ENCODE assay signal across 1 cellular context in the genomic region with DNA sequence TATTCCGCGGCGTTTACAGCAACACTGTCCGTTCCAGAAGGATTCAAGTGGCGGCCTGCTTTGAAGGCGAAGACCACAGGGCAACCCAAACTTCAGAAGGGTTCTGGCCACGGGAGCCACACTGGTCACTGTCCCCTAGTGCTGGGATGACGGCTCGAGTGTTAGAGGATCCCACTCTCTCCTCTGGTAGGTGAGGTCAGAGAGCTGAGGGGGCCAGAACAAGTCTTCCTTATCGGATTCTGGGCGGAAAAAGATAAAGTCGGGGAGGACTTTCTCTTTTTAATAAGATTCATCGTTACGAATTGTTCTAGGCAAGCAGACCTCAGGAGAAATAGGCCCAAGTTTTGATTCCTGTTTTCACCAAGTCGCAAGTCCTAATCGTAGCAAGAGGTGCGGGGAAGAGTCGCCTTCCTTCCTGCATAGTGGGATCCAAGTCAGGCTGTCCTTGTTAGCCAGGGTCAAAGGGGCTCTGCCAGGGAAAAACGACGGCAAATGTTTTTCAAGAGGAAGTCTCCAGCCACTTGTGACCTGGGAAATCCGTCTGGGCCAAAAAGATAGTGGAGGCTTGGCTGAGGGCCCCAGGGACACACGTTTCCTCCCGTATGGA.
TF ChIP-seq lines count a peak whose summit lies in the region.

No MANE protein-coding gene starts in this region.

TF ChIP-seq in K562, 482 proteins besides CTCF, POLR2A, EP300 and RAD21 (continued from another document and continues in another):
- TF ChIP-seq, protein P1, sequence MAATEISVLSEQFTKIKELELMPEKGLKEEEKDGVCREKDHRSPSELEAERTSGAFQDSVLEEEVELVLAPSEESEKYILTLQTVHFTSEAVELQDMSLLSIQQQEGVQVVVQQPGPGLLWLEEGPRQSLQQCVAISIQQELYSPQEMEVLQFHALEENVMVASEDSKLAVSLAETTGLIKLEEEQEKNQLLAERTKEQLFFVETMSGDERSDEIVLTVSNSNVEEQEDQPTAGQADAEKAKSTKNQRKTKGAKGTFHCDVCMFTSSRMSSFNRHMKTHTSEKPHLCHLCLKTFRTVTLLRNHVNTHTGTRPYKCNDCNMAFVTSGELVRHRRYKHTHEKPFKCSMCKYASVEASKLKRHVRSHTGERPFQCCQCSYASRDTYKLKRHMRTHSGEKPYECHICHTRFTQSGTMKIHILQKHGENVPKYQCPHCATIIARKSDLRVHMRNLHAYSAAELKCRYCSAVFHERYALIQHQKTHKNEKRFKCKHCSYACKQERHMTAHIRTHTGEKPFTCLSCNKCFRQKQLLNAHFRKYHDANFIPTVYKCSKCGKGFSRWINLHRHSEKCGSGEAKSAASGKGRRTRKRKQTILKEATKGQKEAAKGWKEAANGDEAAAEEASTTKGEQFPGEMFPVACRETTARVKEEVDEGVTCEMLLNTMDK (IDR thresholded peaks at IDR 0.05; ENCODE audit: borderline replicate concordance, insufficient read depth, low read depth, low read length, poor library complexity, severe bottlenecking): no peak
- TF ChIP-seq MAFG (tag; conservative IDR thresholded peaks at IDR 0.05) (no peak), ETS2 (tag; IDR thresholded peaks at IDR 0.05; ENCODE audit: borderline replicate concordance, poor library complexity, severe bottlenecking) (no peak), KHSRP (IDR thresholded peaks at IDR 0.05) (peak; percentile 41; the same call in 1 of the 2 replicates), LEF1 (IDR thresholded peaks at IDR 0.05) (peak; percentile 94), ELF2 (CRISPR knock-in tag; IDR thresholded peaks at IDR 0.05) (no peak), NFXL1 (CRISPR knock-in tag; IDR thresholded peaks at IDR 0.05) (no peak), SRSF9 (IDR thresholded peaks at IDR 0.05; ENCODE audit: borderline replicate concordance, low read depth, low read length) (no peak), NFYB (IDR thresholded peaks at IDR 0.05; ENCODE audit: extremely low read depth, insufficient read length) (no peak), NFE2 (IDR thresholded peaks at IDR 0.05; ENCODE audit: low read depth) (no peak), ARHGAP35 (IDR thresholded peaks at IDR 0.05; ENCODE audit: partially characterized antibody) (no peak), ZC3H11A (IDR thresholded peaks at IDR 0.05; ENCODE audit: low read depth, low read length) (no peak), CBFB (CRISPR knock-in tag; IDR thresholded peaks at IDR 0.05) (no peak), ZNF431 (CRISPR knock-in tag; IDR thresholded peaks at IDR 0.05) (peak; percentile 0; the same call in 1 of the 2 replicates), ZNF324 (CRISPR knock-in tag; IDR thresholded peaks at IDR 0.05) (no peak), ZNF184 (CRISPR knock-in tag; IDR thresholded peaks at IDR 0.05) (no peak), CHD1 (IDR thresholded peaks at IDR 0.05; ENCODE audit: low read length) (peak; percentile 96), KDM5B (IDR thresholded peaks at IDR 0.05; ENCODE audit: insufficient replicate concordance, low read depth, low read length) (peak; percentile 34), ZNF121 (CRISPR knock-in tag; conservative IDR thresholded peaks at IDR 0.05) (no peak), RFX1 (IDR thresholded peaks at IDR 0.05) (no peak), PCBP1 (IDR thresholded peaks at IDR 0.05; ENCODE audit: low read depth, low read length, poor library complexity, severe bottlenecking) (no peak), RNF2 (IDR thresholded peaks at IDR 0.05) (no peak), HNRNPK (IDR thresholded peaks at IDR 0.05; ENCODE audit: low read depth, low read length, poor library complexity, severe bottlenecking) (no peak), HMG20B (CRISPR knock-in tag; IDR thresholded peaks at IDR 0.05) (no peak), ZSCAN29 (IDR thresholded peaks at IDR 0.05) (no peak), IRF2 (CRISPR knock-in tag; IDR thresholded peaks at IDR 0.05) (no peak), BDP1 (IDR thresholded peaks at IDR 0.05; ENCODE audit: insufficient read depth, insufficient read length) (no peak)
- TF ChIP-seq, protein P2, sequence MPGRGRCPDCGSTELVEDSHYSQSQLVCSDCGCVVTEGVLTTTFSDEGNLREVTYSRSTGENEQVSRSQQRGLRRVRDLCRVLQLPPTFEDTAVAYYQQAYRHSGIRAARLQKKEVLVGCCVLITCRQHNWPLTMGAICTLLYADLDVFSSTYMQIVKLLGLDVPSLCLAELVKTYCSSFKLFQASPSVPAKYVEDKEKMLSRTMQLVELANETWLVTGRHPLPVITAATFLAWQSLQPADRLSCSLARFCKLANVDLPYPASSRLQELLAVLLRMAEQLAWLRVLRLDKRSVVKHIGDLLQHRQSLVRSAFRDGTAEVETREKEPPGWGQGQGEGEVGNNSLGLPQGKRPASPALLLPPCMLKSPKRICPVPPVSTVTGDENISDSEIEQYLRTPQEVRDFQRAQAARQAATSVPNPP (IDR thresholded peaks at IDR 0.05; ENCODE audit: borderline replicate concordance, insufficient read depth, insufficient read length): no peak
- TF ChIP-seq, protein P3, sequence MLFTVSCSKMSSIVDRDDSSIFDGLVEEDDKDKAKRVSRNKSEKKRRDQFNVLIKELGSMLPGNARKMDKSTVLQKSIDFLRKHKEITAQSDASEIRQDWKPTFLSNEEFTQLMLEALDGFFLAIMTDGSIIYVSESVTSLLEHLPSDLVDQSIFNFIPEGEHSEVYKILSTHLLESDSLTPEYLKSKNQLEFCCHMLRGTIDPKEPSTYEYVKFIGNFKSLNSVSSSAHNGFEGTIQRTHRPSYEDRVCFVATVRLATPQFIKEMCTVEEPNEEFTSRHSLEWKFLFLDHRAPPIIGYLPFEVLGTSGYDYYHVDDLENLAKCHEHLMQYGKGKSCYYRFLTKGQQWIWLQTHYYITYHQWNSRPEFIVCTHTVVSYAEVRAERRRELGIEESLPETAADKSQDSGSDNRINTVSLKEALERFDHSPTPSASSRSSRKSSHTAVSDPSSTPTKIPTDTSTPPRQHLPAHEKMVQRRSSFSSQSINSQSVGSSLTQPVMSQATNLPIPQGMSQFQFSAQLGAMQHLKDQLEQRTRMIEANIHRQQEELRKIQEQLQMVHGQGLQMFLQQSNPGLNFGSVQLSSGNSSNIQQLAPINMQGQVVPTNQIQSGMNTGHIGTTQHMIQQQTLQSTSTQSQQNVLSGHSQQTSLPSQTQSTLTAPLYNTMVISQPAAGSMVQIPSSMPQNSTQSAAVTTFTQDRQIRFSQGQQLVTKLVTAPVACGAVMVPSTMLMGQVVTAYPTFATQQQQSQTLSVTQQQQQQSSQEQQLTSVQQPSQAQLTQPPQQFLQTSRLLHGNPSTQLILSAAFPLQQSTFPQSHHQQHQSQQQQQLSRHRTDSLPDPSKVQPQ (CRISPR knock-in tag; IDR thresholded peaks at IDR 0.05; ENCODE audit: borderline replicate concordance): no peak
- TF ChIP-seq, protein P4, sequence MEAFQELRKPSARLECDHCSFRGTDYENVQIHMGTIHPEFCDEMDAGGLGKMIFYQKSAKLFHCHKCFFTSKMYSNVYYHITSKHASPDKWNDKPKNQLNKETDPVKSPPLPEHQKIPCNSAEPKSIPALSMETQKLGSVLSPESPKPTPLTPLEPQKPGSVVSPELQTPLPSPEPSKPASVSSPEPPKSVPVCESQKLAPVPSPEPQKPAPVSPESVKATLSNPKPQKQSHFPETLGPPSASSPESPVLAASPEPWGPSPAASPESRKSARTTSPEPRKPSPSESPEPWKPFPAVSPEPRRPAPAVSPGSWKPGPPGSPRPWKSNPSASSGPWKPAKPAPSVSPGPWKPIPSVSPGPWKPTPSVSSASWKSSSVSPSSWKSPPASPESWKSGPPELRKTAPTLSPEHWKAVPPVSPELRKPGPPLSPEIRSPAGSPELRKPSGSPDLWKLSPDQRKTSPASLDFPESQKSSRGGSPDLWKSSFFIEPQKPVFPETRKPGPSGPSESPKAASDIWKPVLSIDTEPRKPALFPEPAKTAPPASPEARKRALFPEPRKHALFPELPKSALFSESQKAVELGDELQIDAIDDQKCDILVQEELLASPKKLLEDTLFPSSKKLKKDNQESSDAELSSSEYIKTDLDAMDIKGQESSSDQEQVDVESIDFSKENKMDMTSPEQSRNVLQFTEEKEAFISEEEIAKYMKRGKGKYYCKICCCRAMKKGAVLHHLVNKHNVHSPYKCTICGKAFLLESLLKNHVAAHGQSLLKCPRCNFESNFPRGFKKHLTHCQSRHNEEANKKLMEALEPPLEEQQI (IDR thresholded peaks at IDR 0.05): no peak
- TF ChIP-seq, protein P5, sequence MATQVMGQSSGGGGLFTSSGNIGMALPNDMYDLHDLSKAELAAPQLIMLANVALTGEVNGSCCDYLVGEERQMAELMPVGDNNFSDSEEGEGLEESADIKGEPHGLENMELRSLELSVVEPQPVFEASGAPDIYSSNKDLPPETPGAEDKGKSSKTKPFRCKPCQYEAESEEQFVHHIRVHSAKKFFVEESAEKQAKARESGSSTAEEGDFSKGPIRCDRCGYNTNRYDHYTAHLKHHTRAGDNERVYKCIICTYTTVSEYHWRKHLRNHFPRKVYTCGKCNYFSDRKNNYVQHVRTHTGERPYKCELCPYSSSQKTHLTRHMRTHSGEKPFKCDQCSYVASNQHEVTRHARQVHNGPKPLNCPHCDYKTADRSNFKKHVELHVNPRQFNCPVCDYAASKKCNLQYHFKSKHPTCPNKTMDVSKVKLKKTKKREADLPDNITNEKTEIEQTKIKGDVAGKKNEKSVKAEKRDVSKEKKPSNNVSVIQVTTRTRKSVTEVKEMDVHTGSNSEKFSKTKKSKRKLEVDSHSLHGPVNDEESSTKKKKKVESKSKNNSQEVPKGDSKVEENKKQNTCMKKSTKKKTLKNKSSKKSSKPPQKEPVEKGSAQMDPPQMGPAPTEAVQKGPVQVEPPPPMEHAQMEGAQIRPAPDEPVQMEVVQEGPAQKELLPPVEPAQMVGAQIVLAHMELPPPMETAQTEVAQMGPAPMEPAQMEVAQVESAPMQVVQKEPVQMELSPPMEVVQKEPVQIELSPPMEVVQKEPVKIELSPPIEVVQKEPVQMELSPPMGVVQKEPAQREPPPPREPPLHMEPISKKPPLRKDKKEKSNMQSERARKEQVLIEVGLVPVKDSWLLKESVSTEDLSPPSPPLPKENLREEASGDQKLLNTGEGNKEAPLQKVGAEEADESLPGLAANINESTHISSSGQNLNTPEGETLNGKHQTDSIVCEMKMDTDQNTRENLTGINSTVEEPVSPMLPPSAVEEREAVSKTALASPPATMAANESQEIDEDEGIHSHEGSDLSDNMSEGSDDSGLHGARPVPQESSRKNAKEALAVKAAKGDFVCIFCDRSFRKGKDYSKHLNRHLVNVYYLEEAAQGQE (CRISPR knock-in tag; IDR thresholded peaks at IDR 0.05; ENCODE audit: low read depth): no peak
- TF ChIP-seq, protein P6, sequence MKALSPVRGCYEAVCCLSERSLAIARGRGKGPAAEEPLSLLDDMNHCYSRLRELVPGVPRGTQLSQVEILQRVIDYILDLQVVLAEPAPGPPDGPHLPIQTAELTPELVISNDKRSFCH (CRISPR knock-in tag; IDR thresholded peaks at IDR 0.05): no peak
- TF ChIP-seq, protein P6 (tag; IDR thresholded peaks at IDR 0.05): peak; percentile 64
- TF ChIP-seq, protein P7, sequence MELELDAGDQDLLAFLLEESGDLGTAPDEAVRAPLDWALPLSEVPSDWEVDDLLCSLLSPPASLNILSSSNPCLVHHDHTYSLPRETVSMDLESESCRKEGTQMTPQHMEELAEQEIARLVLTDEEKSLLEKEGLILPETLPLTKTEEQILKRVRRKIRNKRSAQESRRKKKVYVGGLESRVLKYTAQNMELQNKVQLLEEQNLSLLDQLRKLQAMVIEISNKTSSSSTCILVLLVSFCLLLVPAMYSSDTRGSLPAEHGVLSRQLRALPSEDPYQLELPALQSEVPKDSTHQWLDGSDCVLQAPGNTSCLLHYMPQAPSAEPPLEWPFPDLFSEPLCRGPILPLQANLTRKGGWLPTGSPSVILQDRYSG (tag; conservative IDR thresholded peaks at IDR 0.05; ENCODE audit: low read depth): peak; percentile 58; the same call in 1 of the 2 replicates
- TF ChIP-seq, protein P8, sequence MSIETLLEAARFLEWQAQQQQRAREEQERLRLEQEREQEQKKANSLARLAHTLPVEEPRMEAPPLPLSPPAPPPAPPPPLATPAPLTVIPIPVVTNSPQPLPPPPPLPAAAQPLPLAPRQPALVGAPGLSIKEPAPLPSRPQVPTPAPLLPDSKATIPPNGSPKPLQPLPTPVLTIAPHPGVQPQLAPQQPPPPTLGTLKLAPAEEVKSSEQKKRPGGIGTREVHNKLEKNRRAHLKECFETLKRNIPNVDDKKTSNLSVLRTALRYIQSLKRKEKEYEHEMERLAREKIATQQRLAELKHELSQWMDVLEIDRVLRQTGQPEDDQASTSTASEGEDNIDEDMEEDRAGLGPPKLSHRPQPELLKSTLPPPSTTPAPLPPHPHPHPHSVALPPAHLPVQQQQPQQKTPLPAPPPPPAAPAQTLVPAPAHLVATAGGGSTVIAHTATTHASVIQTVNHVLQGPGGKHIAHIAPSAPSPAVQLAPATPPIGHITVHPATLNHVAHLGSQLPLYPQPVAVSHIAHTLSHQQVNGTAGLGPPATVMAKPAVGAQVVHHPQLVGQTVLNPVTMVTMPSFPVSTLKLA (conservative IDR thresholded peaks at IDR 0.05): no peak
- TF ChIP-seq, protein P9, sequence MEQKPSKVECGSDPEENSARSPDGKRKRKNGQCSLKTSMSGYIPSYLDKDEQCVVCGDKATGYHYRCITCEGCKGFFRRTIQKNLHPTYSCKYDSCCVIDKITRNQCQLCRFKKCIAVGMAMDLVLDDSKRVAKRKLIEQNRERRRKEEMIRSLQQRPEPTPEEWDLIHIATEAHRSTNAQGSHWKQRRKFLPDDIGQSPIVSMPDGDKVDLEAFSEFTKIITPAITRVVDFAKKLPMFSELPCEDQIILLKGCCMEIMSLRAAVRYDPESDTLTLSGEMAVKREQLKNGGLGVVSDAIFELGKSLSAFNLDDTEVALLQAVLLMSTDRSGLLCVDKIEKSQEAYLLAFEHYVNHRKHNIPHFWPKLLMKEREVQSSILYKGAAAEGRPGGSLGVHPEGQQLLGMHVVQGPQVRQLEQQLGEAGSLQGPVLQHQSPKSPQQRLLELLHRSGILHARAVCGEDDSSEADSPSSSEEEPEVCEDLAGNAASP (IDR thresholded peaks at IDR 0.05): no peak
- TF ChIP-seq, protein P10, sequence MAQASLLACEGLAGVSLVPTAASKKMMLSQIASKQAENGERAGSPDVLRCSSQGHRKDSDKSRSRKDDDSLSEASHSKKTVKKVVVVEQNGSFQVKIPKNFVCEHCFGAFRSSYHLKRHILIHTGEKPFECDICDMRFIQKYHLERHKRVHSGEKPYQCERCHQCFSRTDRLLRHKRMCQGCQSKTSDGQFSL (CRISPR knock-in tag; IDR thresholded peaks at IDR 0.05): 0 out of 2 replicates have a peak, but pooled peaks have one; percentile 20
- TF ChIP-seq, protein P10 (tag; IDR thresholded peaks at IDR 0.05): no peak; a peak in 1 of 4 replicates
